23 cellular contexts compared by ENCODE assay signal in the genomic region with DNA sequence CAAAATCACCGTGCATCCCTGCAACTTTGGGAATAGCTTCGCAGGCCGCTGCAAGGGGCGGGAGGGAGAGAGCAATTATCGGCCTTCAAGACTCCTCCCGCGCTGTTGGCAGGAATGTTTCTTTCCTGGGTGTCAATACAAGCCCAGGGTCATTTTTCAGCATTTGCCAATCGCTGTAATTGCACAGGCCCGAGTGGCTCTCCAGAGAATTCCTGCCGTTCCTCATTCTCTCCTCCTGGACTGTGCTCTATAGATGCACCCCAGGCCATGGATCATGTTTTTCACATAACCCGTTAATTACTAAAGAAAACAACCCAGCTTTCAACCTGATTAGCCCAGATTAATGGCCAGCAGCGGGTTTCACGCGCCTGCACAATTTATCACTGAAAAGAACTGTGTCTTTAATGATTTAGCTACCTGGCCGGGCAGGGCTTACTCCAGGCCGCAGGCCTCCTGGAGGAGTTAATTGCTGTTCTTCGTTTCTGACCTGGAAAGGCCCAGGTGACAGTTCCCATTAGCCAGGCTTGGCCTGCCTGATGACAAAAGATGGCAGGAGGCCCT.
DNase-seq lines count a peak whose midpoint lies in the region; ATAC-seq and TF ChIP-seq lines count a peak whose summit lies in the region.
"Had no signal": no experiment of that assay in that cellular context is flagged by ENCODE, and none has a peak within 500 bp of the region (broad histone marks: within the 10 kb centered on the region; RNA-seq: fewer than 3 reads in every experiment).

No MANE protein-coding gene starts in this region.

- no peaks in the 10 kb centered on the region for H3K27me3 ChIP-seq in endodermal cell (ENCODE audit: control insufficient read depth, insufficient read depth, low read length, poor library complexity, severe bottlenecking)
- no peaks in the 10 kb centered on the region for H3K27me3 ChIP-seq in PC-3 (ENCODE audit: low read length)
- H3K27me3 ChIP-seq: SJSA1, tibial nerve had no signal

- no peak overlapping the region for H3K9ac ChIP-seq in endodermal cell (ENCODE audit: extremely low read depth, low read length, poor library complexity, severe bottlenecking)
- H3K9ac ChIP-seq in PC-3 (ENCODE audit: low read length): no peak overlapping the region

- CTCF ChIA-PET in PC-3 (lab: Charles Lee): no interaction called here

- H3K9me3 Mint-ChIP-seq in endodermal cell: no peaks in the 10 kb centered on the region
- H3K9me3 Mint-ChIP-seq: activated naive CD8-positive, alpha-beta T cell treated with anti-CD3 and anti-CD28 coated beads, Interleukin-2, amount 50 U/mL, for 24 hours; CD4-positive, alpha-beta T cell; dendritic cell treated with granulocyte-macrophage colony-stimulating factor and Interleukin-4, amounts not matched to agents 40 ng/mL and 50 ng/mL, for 4 days; T-helper 1 cell treated with Interleukin-12 subunit alpha and Interleukin-12 subunit beta and Interleukin-4 antibody, amounts not matched to agents 30 μg/mL and 1 μg/mL, for 36 hours had no signal

- peak; percentile 37 for DNase-seq in NCI-H82 (lab: John Stamatoyannopoulos, UW)
- no peak for DNase-seq in NCI-H82 treated with DMSO at 0.1 percent for 48 hours (lab: John Stamatoyannopoulos, UW; ENCODE audit: unreplicated experiment)
- peak; percentile 45 for DNase-seq in NCI-H2227 (lab: John Stamatoyannopoulos, UW; ENCODE audit: unreplicated experiment)
- DNase-seq in endodermal cell: peak; percentile 49
- DNase-seq in retina: peak; percentile 70
- DNase-seq in PC-3: no peak
- DNase-seq in T-helper 9 cell: no peak
- DNase-seq: activated CD4-positive, alpha-beta T cell treated with anti-CD3 and anti-CD28 coated beads for 36 hours; activated CD8-positive, alpha-beta memory T cell treated with anti-CD3 and anti-CD28 coated beads for 24 hours; activated gamma-delta T cell treated with Interleukin-2 at 50 U/mL for 16 hours; activated naive CD8-positive, alpha-beta T cell treated with anti-CD3 and anti-CD28 coated beads, Interleukin-2, amount 50 U/mL, for 24 hours; CD4-positive, alpha-beta T cell; central memory CD4-positive, alpha-beta T cell; Karpas-422; mesendoderm; nucleus accumbens; stimulated activated CD4-positive, alpha-beta T cell treated with anti-CD3 and anti-CD28 coated beads, Interleukin-2, amount 100 ng/mL, for 24 hours had no signal

- H3K4me2 ChIP-seq in PC-3 (ENCODE audit: low read length): no peak overlapping the region

- H3K27ac Mint-ChIP-seq in endodermal cell: no peak overlapping the region
- H3K27ac Mint-ChIP-seq: activated CD4-positive, alpha-beta T cell treated with anti-CD3 and anti-CD28 coated beads for 36 hours; activated naive CD8-positive, alpha-beta T cell treated with anti-CD3 and anti-CD28 coated beads, Interleukin-2, amount 50 U/mL, for 24 hours; CD4-positive, alpha-beta T cell; dendritic cell treated with granulocyte-macrophage colony-stimulating factor and Interleukin-4, amounts not matched to agents 40 ng/mL and 50 ng/mL, for 4 days; T-helper 1 cell treated with Interleukin-12 subunit alpha and Interleukin-12 subunit beta and Interleukin-4 antibody, amounts not matched to agents 30 μg/mL and 1 μg/mL, for 36 hours had no signal

- H3K27ac ChIP-seq in endodermal cell (ENCODE audit: low read depth, low read length): no peak overlapping the region
- H3K27ac ChIP-seq in PC-3 (ENCODE audit: low read length): no peak overlapping the region
- H3K27ac ChIP-seq: SJSA1, tibial nerve had no signal

- no peaks in the 10 kb centered on the region for H3K79me2 ChIP-seq in PC-3 (ENCODE audit: low read length)

- H3K9me3 ChIP-seq in endodermal cell (ENCODE audit: control insufficient read depth, low read length): no peaks in the 10 kb centered on the region
- H3K9me3 ChIP-seq in PC-3 (ENCODE audit: low read length): no peaks in the 10 kb centered on the region
- H3K9me3 ChIP-seq: SJSA1, tibial nerve had no signal

- H3K4me3 Mint-ChIP-seq in endodermal cell: no peak overlapping the region
- H3K4me3 Mint-ChIP-seq: activated CD4-positive, alpha-beta T cell treated with anti-CD3 and anti-CD28 coated beads for 36 hours; activated naive CD8-positive, alpha-beta T cell treated with anti-CD3 and anti-CD28 coated beads, Interleukin-2, amount 50 U/mL, for 24 hours; CD4-positive, alpha-beta T cell; dendritic cell treated with granulocyte-macrophage colony-stimulating factor and Interleukin-4, amounts not matched to agents 40 ng/mL and 50 ng/mL, for 4 days; T-helper 1 cell treated with Interleukin-12 subunit alpha and Interleukin-12 subunit beta and Interleukin-4 antibody, amounts not matched to agents 30 μg/mL and 1 μg/mL, for 36 hours had no signal

- no peak overlapping the region for H2AFZ ChIP-seq in PC-3 (ENCODE audit: low read length)

- intact Hi-C loops in PC-3 (cut with micrococcal nuclease): no loop called here

- H3K9me2 ChIP-seq in PC-3 (replicated peaks; ENCODE audit: low read length): no peaks in the 10 kb centered on the region

- no peaks in the 10 kb centered on the region for H4K20me1 ChIP-seq in PC-3 (ENCODE audit: low read length)

- POLR2A ChIA-PET in PC-3 (lab: Charles Lee; ENCODE audit: unreplicated experiment): interaction anchor here (0.7 kb wide), 1 partner anchor 39 kb away, joined by 3 read pairs; no protein-coding TSS in a partner anchor

- no peaks in the 10 kb centered on the region for H3K27me3 Mint-ChIP-seq in endodermal cell (ENCODE audit: insufficient read depth)
- H3K27me3 Mint-ChIP-seq: activated CD4-positive, alpha-beta T cell treated with anti-CD3 and anti-CD28 coated beads for 36 hours; activated naive CD8-positive, alpha-beta T cell treated with anti-CD3 and anti-CD28 coated beads, Interleukin-2, amount 50 U/mL, for 24 hours; CD4-positive, alpha-beta T cell; dendritic cell treated with granulocyte-macrophage colony-stimulating factor and Interleukin-4, amounts not matched to agents 40 ng/mL and 50 ng/mL, for 4 days had no signal

- TF ChIP-seq CTCF in endodermal cell (conservative IDR thresholded peaks at IDR 0.05) (no peak), PC-3 (conservative IDR thresholded peaks at IDR 0.05; ENCODE audit: low read depth, low read length) (no peak)

- H3K36me3 ChIP-seq in endodermal cell (ENCODE audit: control insufficient read depth, insufficient read depth, low read length) (no peaks in the 10 kb centered on the region), PC-3 (ENCODE audit: low read depth, low read length) (no peaks in the 10 kb centered on the region)
- H3K36me3 ChIP-seq: SJSA1, tibial nerve had no signal

- no peak overlapping the region for H3K4me3 ChIP-seq in endodermal cell (ENCODE audit: low read length)
- no peak overlapping the region for H3K4me3 ChIP-seq in PC-3 (ENCODE audit: low read length)
- H3K4me3 ChIP-seq: SJSA1, tibial nerve had no signal

- H3K4me1 ChIP-seq in endodermal cell (ENCODE audit: control insufficient read depth, insufficient read depth, low read length) (no peaks in the 10 kb centered on the region), PC-3 (ENCODE audit: insufficient read depth, low read length) (peaks cover 9% of the 10 kb centered on the region)
- H3K4me1 ChIP-seq: SJSA1, tibial nerve had no signal

- no TSS peak for BruUV-seq in PC-3 (replicated peaks; lab: Mats Ljungman, UMichigan)

- H3K4me1 Mint-ChIP-seq in endodermal cell: no peaks in the 10 kb centered on the region
- H3K4me1 Mint-ChIP-seq: activated CD4-positive, alpha-beta T cell treated with anti-CD3 and anti-CD28 coated beads for 36 hours; activated naive CD8-positive, alpha-beta T cell treated with anti-CD3 and anti-CD28 coated beads, Interleukin-2, amount 50 U/mL, for 24 hours had no signal

- no peaks in the 10 kb centered on the region for H3K36me3 Mint-ChIP-seq in endodermal cell (ENCODE audit: low read depth)

- ATAC-seq in PC-3 (no peak), SK-N-SH treated with all-trans-retinoic acid at 6 μM for 48 hours (no peak)
- ATAC-seq: activated CD4-positive, alpha-beta T cell treated with anti-CD3 and anti-CD28 coated beads for 36 hours; activated naive CD8-positive, alpha-beta T cell treated with anti-CD3 and anti-CD28 coated beads, Interleukin-2, amount 50 U/mL, for 24 hours; left lobe of liver had no signal

- 87 to 92% methylated on average over 16 to 17 of the region's 17 CpGs for WGBS in endodermal cell (ENCODE audit: insufficient coverage in 1 of 2, insufficient read length in 1 of 2), 2 experiments

- no peaks in the 10 kb centered on the region for H3F3A ChIP-seq in PC-3 (ENCODE audit: low read length, unreplicated experiment)

TF ChIP-seq in SK-N-SH treated with all-trans-retinoic acid at 6 μM for 48 hours, 23 proteins besides CTCF, POLR2A, EP300 and RAD21 (continues in another document):
- TF ChIP-seq ZNF565 (CRISPR knock-in tag; conservative IDR thresholded peaks at IDR 0.05; ENCODE audit: low read depth) (no peak), TOX (CRISPR knock-in tag; IDR thresholded peaks at IDR 0.05; ENCODE audit: borderline replicate concordance) (no peak), TCF4 (CRISPR knock-in tag; IDR thresholded peaks at IDR 0.05; ENCODE audit: borderline replicate concordance) (no peak)
- TF ChIP-seq, protein P1, sequence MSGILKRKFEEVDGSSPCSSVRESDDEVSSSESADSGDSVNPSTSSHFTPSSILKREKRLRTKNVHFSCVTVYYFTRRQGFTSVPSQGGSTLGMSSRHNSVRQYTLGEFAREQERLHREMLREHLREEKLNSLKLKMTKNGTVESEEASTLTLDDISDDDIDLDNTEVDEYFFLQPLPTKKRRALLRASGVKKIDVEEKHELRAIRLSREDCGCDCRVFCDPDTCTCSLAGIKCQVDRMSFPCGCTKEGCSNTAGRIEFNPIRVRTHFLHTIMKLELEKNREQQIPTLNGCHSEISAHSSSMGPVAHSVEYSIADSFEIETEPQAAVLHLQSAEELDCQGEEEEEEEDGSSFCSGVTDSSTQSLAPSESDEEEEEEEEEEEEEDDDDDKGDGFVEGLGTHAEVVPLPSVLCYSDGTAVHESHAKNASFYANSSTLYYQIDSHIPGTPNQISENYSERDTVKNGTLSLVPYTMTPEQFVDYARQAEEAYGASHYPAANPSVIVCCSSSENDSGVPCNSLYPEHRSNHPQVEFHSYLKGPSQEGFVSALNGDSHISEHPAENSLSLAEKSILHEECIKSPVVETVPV (CRISPR knock-in tag; IDR thresholded peaks at IDR 0.05): no peak
- TF ChIP-seq, protein P2, sequence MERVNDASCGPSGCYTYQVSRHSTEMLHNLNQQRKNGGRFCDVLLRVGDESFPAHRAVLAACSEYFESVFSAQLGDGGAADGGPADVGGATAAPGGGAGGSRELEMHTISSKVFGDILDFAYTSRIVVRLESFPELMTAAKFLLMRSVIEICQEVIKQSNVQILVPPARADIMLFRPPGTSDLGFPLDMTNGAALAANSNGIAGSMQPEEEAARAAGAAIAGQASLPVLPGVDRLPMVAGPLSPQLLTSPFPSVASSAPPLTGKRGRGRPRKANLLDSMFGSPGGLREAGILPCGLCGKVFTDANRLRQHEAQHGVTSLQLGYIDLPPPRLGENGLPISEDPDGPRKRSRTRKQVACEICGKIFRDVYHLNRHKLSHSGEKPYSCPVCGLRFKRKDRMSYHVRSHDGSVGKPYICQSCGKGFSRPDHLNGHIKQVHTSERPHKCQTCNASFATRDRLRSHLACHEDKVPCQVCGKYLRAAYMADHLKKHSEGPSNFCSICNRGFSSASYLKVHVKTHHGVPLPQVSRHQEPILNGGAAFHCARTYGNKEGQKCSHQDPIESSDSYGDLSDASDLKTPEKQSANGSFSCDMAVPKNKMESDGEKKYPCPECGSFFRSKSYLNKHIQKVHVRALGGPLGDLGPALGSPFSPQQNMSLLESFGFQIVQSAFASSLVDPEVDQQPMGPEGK (CRISPR knock-in tag; IDR thresholded peaks at IDR 0.05; ENCODE audit: borderline replicate concordance): no peak

Comparison
In these comparisons a context has a peak if more than half of its experiments do, and no peak if none do; other contexts are left out.
1. DNase-seq: peak in NCI-H82 (single experiment), NCI-H2227 (single experiment), endodermal cell (single experiment) and retina (single experiment); none in NCI-H82 treated with DMSO at 0.1 percent for 48 hours (single experiment), PC-3 (single experiment) and T-helper 9 cell (single experiment).